ENCODE assay signal across 2 cellular contexts in the genomic region with DNA sequence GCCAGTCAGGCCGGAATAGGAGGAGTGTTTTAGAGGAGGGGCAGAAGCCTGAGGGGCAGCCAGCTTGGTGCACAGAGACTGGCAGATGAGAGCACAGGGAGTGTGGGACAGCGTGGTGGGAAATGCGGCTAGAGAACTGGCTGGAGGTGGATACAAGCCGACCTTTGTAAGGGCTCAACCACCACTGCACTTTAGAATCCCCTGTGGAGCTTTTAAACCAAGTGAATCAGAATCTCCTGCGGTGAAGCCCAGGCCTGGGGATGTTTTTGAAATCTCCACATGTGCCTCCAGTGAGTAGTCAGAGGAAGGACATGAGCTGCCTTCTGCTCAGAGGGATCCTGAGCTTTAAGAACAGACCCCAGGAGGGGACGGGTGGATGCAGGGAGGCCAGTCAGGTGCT.
TF ChIP-seq lines count a peak whose summit lies in the region.

No MANE protein-coding gene starts in this region.

TF ChIP-seq in A549, 52 proteins besides CTCF, POLR2A, EP300 and RAD21:
- TF ChIP-seq SMC3 (IDR thresholded peaks at IDR 0.05) (no peak), NR3C1 (IDR thresholded peaks at IDR 0.05) (no peak), NFE2L2 (conservative IDR thresholded peaks at IDR 0.05; ENCODE audit: low read length) (no peak), MYC (IDR thresholded peaks at IDR 0.05; ENCODE audit: borderline replicate concordance, low read length) (no peak), FOSL2 (IDR thresholded peaks at IDR 0.05) (no peak), FOSL2 (CRISPR knock-in tag; IDR thresholded peaks at IDR 0.05) (no peak), CBX2 (IDR thresholded peaks at IDR 0.05; ENCODE audit: borderline replicate concordance, low read depth) (no peak), ZNF302 (CRISPR knock-in tag; IDR thresholded peaks at IDR 0.05) (no peak), JUNB (IDR thresholded peaks at IDR 0.05) (no peak), HDAC2 (IDR thresholded peaks at IDR 0.05) (no peak), POLR2AphosphoS2 (conservative IDR thresholded peaks at IDR 0.05; ENCODE audit: low read length) (no peak), PHF8 (IDR thresholded peaks at IDR 0.05; ENCODE audit: borderline replicate concordance, low read depth) (no peak), CHD2 (IDR thresholded peaks at IDR 0.05; ENCODE audit: low read length, partially characterized antibody) (no peak)
- TF ChIP-seq, protein P1, sequence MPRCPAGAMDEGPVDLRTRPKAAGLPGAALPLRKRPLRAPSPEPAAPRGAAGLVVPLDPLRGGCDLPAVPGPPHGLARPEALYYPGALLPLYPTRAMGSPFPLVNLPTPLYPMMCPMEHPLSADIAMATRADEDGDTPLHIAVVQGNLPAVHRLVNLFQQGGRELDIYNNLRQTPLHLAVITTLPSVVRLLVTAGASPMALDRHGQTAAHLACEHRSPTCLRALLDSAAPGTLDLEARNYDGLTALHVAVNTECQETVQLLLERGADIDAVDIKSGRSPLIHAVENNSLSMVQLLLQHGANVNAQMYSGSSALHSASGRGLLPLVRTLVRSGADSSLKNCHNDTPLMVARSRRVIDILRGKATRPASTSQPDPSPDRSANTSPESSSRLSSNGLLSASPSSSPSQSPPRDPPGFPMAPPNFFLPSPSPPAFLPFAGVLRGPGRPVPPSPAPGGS (IDR thresholded peaks at IDR 0.05) = no peak

TF ChIP-seq in HEK293, 187 proteins besides CTCF, POLR2A, EP300 and RAD21:
- TF ChIP-seq GLIS1 (tag by site-specific recombination; IDR thresholded peaks at IDR 0.05) (peak; percentile 97), ZNF202 (tag by site-specific recombination; IDR thresholded peaks at IDR 0.05; ENCODE audit: borderline replicate concordance) (no peak), ZIC2 (tag by site-specific recombination; IDR thresholded peaks at IDR 0.05) (peak; percentile 92)
